16 cellular contexts compared by ENCODE assay signal in genomic region chr10:126243306-126243705, GRCh38.
"Had no signal": no experiment of that assay in that cellular context is flagged by ENCODE, and none has a peak within 500 bp of the region (broad histone marks: within the 10 kb centered on the region; RNA-seq: fewer than 3 reads in every experiment).

No MANE protein-coding gene starts in this region.

- H3K9me3 Mint-ChIP-seq: activated naive CD4-positive, alpha-beta T cell treated with anti-CD3 and anti-CD28 coated beads, Interleukin-2, amount 50 U/mL, for 72 hours; activated T-cell treated with anti-CD3 and anti-CD28 coated beads, Interleukin-2, amount 50 U/mL, for 24 hours; natural killer cell had no signal

- H3K27ac Mint-ChIP-seq: activated CD8-positive, alpha-beta memory T cell treated with anti-CD3 and anti-CD28 coated beads, Interleukin-2, amount 10 ng/mL, durations not matched to agents 7 days and 5 days; activated naive CD4-positive, alpha-beta T cell treated with anti-CD3 and anti-CD28 coated beads, Interleukin-2, amount 50 U/mL, for 72 hours; activated T-cell treated with anti-CD3 and anti-CD28 coated beads, Interleukin-2, amount 50 U/mL, for 24 hours; natural killer cell had no signal

- H3K27me3 Mint-ChIP-seq: activated CD8-positive, alpha-beta memory T cell treated with anti-CD3 and anti-CD28 coated beads, Interleukin-2, amount 10 ng/mL, durations not matched to agents 7 days and 5 days had no signal

- DNase-seq: activated CD4-positive, alpha-beta T cell treated with anti-CD3 and anti-CD28 coated beads for 1 hour; activated CD4-positive, alpha-beta T cell treated with anti-CD3 and anti-CD28 coated beads, Interleukin-2, amount 50 U/mL, for 48 hours; activated CD8-positive, alpha-beta memory T cell treated with anti-CD3 and anti-CD28 coated beads, Interleukin-2, amount 10 ng/mL, durations not matched to agents 7 days and 5 days; activated effector memory CD4-positive, alpha-beta T cell treated with Interleukin-2 at 50 U/mL for 16 hours; activated T-cell treated with anti-CD3 and anti-CD28 coated beads, Interleukin-2, amount 50 U/mL, for 24 hours; colonic mucosa; effector CD4-positive, alpha-beta T cell; natural killer cell; sigmoid colon; stomach; SW 1271 had no signal

- H3K4me1 Mint-ChIP-seq: activated CD8-positive, alpha-beta memory T cell treated with anti-CD3 and anti-CD28 coated beads, Interleukin-2, amount 10 ng/mL, durations not matched to agents 7 days and 5 days; natural killer cell had no signal

- H3K27me3 ChIP-seq: colonic mucosa, sigmoid colon, stomach had no signal

- H3K36me3 Mint-ChIP-seq: activated CD8-positive, alpha-beta memory T cell treated with anti-CD3 and anti-CD28 coated beads, Interleukin-2, amount 10 ng/mL, durations not matched to agents 7 days and 5 days; activated naive CD4-positive, alpha-beta T cell treated with anti-CD3 and anti-CD28 coated beads, Interleukin-2, amount 50 U/mL, for 72 hours; natural killer cell had no signal

- H3K27ac ChIP-seq: colonic mucosa, psoas muscle, sigmoid colon, stomach, thoracic aorta had no signal

- H3K4me3 Mint-ChIP-seq: activated CD8-positive, alpha-beta memory T cell treated with anti-CD3 and anti-CD28 coated beads, Interleukin-2, amount 10 ng/mL, durations not matched to agents 7 days and 5 days; activated T-cell treated with anti-CD3 and anti-CD28 coated beads, Interleukin-2, amount 50 U/mL, for 24 hours; natural killer cell had no signal

- ATAC-seq: activated CD8-positive, alpha-beta memory T cell treated with anti-CD3 and anti-CD28 coated beads, Interleukin-2, amount 10 ng/mL, durations not matched to agents 7 days and 5 days; activated naive CD4-positive, alpha-beta T cell treated with anti-CD3 and anti-CD28 coated beads, Interleukin-2, amount 50 U/mL, for 72 hours; left colon; natural killer cell had no signal

- H3K9me3 ChIP-seq: colonic mucosa, psoas muscle, sigmoid colon, stomach, thoracic aorta had no signal

- H3K4me3 ChIP-seq: colonic mucosa, lung, psoas muscle, sigmoid colon, stomach, thoracic aorta had no signal

- H3K36me3 ChIP-seq: colonic mucosa, sigmoid colon, stomach, thoracic aorta had no signal

- H3K4me1 ChIP-seq: colonic mucosa, psoas muscle, stomach had no signal
